ENCODE assay signal across 1 cellular context in genomic region chr6:157761331-157761921, GRCh38.
A peak's percentile ranks its signal among the peaks of the same experiment; 100 is the strongest.
TF ChIP-seq lines count a peak whose summit lies in the region.

No MANE protein-coding gene starts in this region.

TF ChIP-seq in GM12878, 131 proteins besides CTCF, POLR2A, EP300 and RAD21 (continued from another document):
- TF ChIP-seq SKIL (IDR thresholded peaks at IDR 0.05; ENCODE audit: low read depth, poor library complexity, severe bottlenecking) (peak; percentile 99), STAT3 (IDR thresholded peaks at IDR 0.05; ENCODE audit: low read depth, low read length) (peak; percentile 63; the same call in 1 of the 2 replicates), ESRRA (IDR thresholded peaks at IDR 0.05; ENCODE audit: low read length) (no peak), NFXL1 (IDR thresholded peaks at IDR 0.05; ENCODE audit: borderline replicate concordance) (no peak), ZNF217 (IDR thresholded peaks at IDR 0.05) (peak; percentile 88), SREBF2 (IDR thresholded peaks at IDR 0.05; ENCODE audit: low read length) (no peak), ZNF207 (IDR thresholded peaks at IDR 0.05; ENCODE audit: borderline replicate concordance) (no peak), DPF2 (IDR thresholded peaks at IDR 0.05) (peak; percentile 97), BRCA1 (IDR thresholded peaks at IDR 0.05; ENCODE audit: low read depth, low read length) (no peak), BCL11A (IDR thresholded peaks at IDR 0.05; ENCODE audit: low read depth, low read length) (0 out of 2 replicates have a peak, but pooled peaks have one; percentile 49), NFYA (IDR thresholded peaks at IDR 0.05; ENCODE audit: borderline replicate concordance, low read depth, low read length) (no peak), IRF5 (IDR thresholded peaks at IDR 0.05; ENCODE audit: borderline replicate concordance) (no peak; the same call in 1 of the 2 replicates), SMARCA5 (IDR thresholded peaks at IDR 0.05) (peak; percentile 81; the same call in 1 of the 2 replicates), HDGF (IDR thresholded peaks at IDR 0.05) (no peak), POLR2AphosphoS2 (IDR thresholded peaks at IDR 0.05; ENCODE audit: low read depth, low read length) (0 out of 2 replicates have a peak, but pooled peaks have one; percentile 28), MYB (IDR thresholded peaks at IDR 0.05; ENCODE audit: borderline replicate concordance, low read depth, low read length) (peak; percentile 72; the same call in 1 of the 2 replicates), REST (IDR thresholded peaks at IDR 0.05; ENCODE audit: low read depth, low read length) (no peak), PRDM15 (CRISPR knock-in tag; IDR thresholded peaks at IDR 0.05) (no peak), NRF1 (conservative IDR thresholded peaks at IDR 0.05; ENCODE audit: low read depth, low read length) (no peak), ELK1 (IDR thresholded peaks at IDR 0.05; ENCODE audit: low read depth, low read length) (peak; percentile 23; the same call in 1 of the 2 replicates), RELB (IDR thresholded peaks at IDR 0.05; ENCODE audit: low read depth) (peak; percentile 98), ZNF687 (IDR thresholded peaks at IDR 0.05) (peak; percentile 60; the same call in 1 of the 2 replicates), FOXM1 (IDR thresholded peaks at IDR 0.05; ENCODE audit: low read depth, low read length) (peak; percentile 60), SMAD1 (IDR thresholded peaks at IDR 0.05; ENCODE audit: low read depth, partially characterized antibody) (no peak), CHD4 (IDR thresholded peaks at IDR 0.05) (no peak), STAT1 (conservative IDR thresholded peaks at IDR 0.05) (no peak), ZZZ3 (IDR thresholded peaks at IDR 0.05; ENCODE audit: control insufficient read depth, insufficient read length, low read depth) (no peak), MEF2B (IDR thresholded peaks at IDR 0.05; ENCODE audit: partially characterized antibody, poor library complexity, severe bottlenecking) (peak; percentile 86), TARDBP (IDR thresholded peaks at IDR 0.05; ENCODE audit: borderline replicate concordance) (no peak), MAX (IDR thresholded peaks at IDR 0.05; ENCODE audit: low read depth, low read length) (0 out of 2 replicates have a peak, but pooled peaks have one; percentile 14), USF2 (IDR thresholded peaks at IDR 0.05; ENCODE audit: borderline replicate concordance, low read depth, low read length) (no peak; the same call in 1 of the 2 replicates), CREB1 (IDR thresholded peaks at IDR 0.05; ENCODE audit: low read depth) (peak; percentile 35; the same call in 1 of the 2 replicates), ETV6 (conservative IDR thresholded peaks at IDR 0.05 in 1 of 2, IDR thresholded peaks at IDR 0.05 in 1 of 2; ENCODE audit: borderline replicate concordance in 1 of 2, low read depth in 1 of 2) (peak in 1 of 2 experiments; percentile 80; a peak in 1 of 4 replicates), IKZF1 (conservative IDR thresholded peaks at IDR 0.05) (peak; percentile 98), GABPA (IDR thresholded peaks at IDR 0.05; ENCODE audit: low read depth) (no peak)
